ENCODE assay signal across 12 cellular contexts in the genomic region with DNA sequence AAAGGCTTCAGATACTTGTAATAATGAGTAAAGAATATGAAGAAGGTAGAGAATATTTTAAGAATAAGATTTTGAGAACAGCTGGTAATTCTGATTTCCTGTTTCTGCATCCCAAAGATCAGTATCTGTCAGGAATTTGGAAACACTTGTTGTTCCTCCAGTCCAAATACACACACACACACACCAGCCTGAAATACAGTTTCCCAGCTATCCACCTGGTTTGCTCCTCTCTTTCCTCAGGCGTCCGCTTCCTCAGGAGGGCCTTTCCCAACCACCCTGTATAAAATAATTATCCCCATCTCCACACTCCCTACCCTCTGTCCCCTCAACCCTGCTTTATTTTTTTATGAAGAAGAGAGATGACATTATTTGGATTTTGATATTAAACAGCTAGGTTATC. TPM values are rescaled to one million over a fixed set of nuclear protein-coding genes. Genes with fewer than 3 reads are reported as not detected.
A peak's percentile ranks its signal among the peaks of the same experiment; 100 is the strongest.
DNase-seq lines count a peak whose midpoint lies in the region; ATAC-seq, FAIRE-seq and TF ChIP-seq lines count a peak whose summit lies in the region.
"Had no signal": no experiment of that assay in that cellular context is flagged by ENCODE, and none has a peak within 500 bp of the region (broad histone marks: within the 10 kb centered on the region; RNA-seq: fewer than 3 reads in every experiment).

No MANE protein-coding gene starts in this region.

- SMC1A ChIA-PET in GM12878 (lab: Charles Lee; ENCODE audit: uncharacterized antibody, unreplicated experiment) = interaction anchor here (0.9 to 2.4 kb wide), 8 partner anchors 10 to 323 kb away, joined by 3 to 14 read pairs (median 4); no protein-coding TSS in a partner anchor

- H3K4me3 ChIP-seq in IMR-90 (ENCODE audit: insufficient read depth, low read depth, low read length) (no peak overlapping the region), GM12878 (no peak overlapping the region)
- H3K4me3 ChIP-seq: K562 had no signal

- no peak overlapping the region for H3K18ac ChIP-seq in IMR-90 (ENCODE audit: low read depth, low read length)

- POLR2A ChIA-PET in activated CD4-positive, alpha-beta T cell treated with anti-CD3 and anti-CD28 coated beads for 36 hours (lab: Charles Lee) = no interaction called here
- POLR2A ChIA-PET in activated CD4-positive, alpha-beta T cell treated with anti-CD3 and anti-CD28 coated beads, Interleukin-2, amount 10 ng/mL, durations not matched to agents 7 days and 5 days (lab: Charles Lee) = no interaction called here
- POLR2A ChIA-PET in IMR-90 (lab: Charles Lee; ENCODE audit: unreplicated experiment) (no interaction called here), GM12878 (lab: Charles Lee) (no interaction called here)

- peaks cover 2% of the 10 kb centered on the region for H3K36me3 Mint-ChIP-seq in activated CD4-positive, alpha-beta T cell treated with anti-CD3 and anti-CD28 coated beads for 36 hours (ENCODE audit: low read depth)
- peaks cover 4% of the 10 kb centered on the region for H3K36me3 Mint-ChIP-seq in activated CD4-positive, alpha-beta T cell treated with anti-CD3 and anti-CD28 coated beads, Interleukin-2, amount 10 ng/mL, durations not matched to agents 7 days and 5 days (ENCODE audit: low read depth)
- peaks cover 4% of the 10 kb centered on the region for H3K36me3 Mint-ChIP-seq in neural crest cell (ENCODE audit: low read depth)

- H3K9me3 Mint-ChIP-seq in activated CD4-positive, alpha-beta T cell treated with anti-CD3 and anti-CD28 coated beads for 36 hours (ENCODE audit: low read depth) = no peaks in the 10 kb centered on the region
- H3K9me3 Mint-ChIP-seq in activated CD4-positive, alpha-beta T cell treated with anti-CD3 and anti-CD28 coated beads, Interleukin-2, amount 10 ng/mL, durations not matched to agents 7 days and 5 days = peaks cover 4% of the 10 kb centered on the region
- H3K9me3 Mint-ChIP-seq in neural crest cell = peaks cover 8% of the 10 kb centered on the region

- H3K56ac ChIP-seq in IMR-90 (ENCODE audit: extremely low read depth, insufficient read depth, low read length) = no peak overlapping the region

- H4K91ac ChIP-seq in IMR-90 (ENCODE audit: insufficient read depth, low read depth, low read length) = peak overlapping the region; percentile 36; the same call in 1 of the 2 replicates

- peaks cover 7% of the 10 kb centered on the region for H3K9me1 ChIP-seq in IMR-90 (ENCODE audit: insufficient read depth, low read length)

- H3K9ac ChIP-seq in IMR-90 (ENCODE audit: low read depth, low read length) = no peak overlapping the region
- H3K9ac ChIP-seq in GM12878 (ENCODE audit: control insufficient read depth, insufficient read depth, low read length) = no peak overlapping the region

- TF ChIP-seq EP300 in GM12878 (IDR thresholded peaks at IDR 0.05; ENCODE audit: borderline replicate concordance in 1 of 2, control insufficient read depth in 1 of 2, low read depth in 2 of 2, low read length in 2 of 2) = no peak

- H3K4me1 ChIP-seq in IMR-90 (ENCODE audit: control insufficient read depth, insufficient read depth, low read length) (peaks cover 24% of the 10 kb centered on the region), GM12878 (ENCODE audit: control insufficient read depth, insufficient read depth, low read length) (peaks cover 17% of the 10 kb centered on the region)

- RAD21 ChIA-PET in GM12878 (lab: Charles Lee; ENCODE audit: unreplicated experiment) = interaction anchor here (0.9 to 2.0 kb wide), 3 partner anchors 27 to 99 kb away, joined by 3 to 9 read pairs (median 3); no protein-coding TSS in a partner anchor

- dilution Hi-C loops in IMR-90 (cut with HindIII; ENCODE audit: low sequenced_read_pairs, unreplicated experiment) = no loop called here

- H4K20me1 ChIP-seq in IMR-90 (ENCODE audit: insufficient read depth, low read length) = peaks cover 2% of the 10 kb centered on the region; the same call in 1 of the 2 replicates
- no peaks in the 10 kb centered on the region for H4K20me1 ChIP-seq in GM12878 (ENCODE audit: control insufficient read depth, insufficient read depth)

- TF ChIP-seq CTCF in IMR-90 (conservative IDR thresholded peaks at IDR 0.05; ENCODE audit: low read depth, low read length) = no peak
- TF ChIP-seq CTCF in GM12878 (IDR thresholded peaks at IDR 0.05 in 2 of 3, conservative IDR thresholded peaks at IDR 0.05 in 1 of 3; ENCODE audit: control insufficient read depth in 2 of 3, extremely low read depth in 1 of 3, insufficient read depth in 1 of 3, low read depth in 3 of 3, low read length in 3 of 3) = no peak
- TF ChIP-seq CTCF in neural crest cell (conservative IDR thresholded peaks at IDR 0.05) = no peak

- H3K36me3 ChIP-seq in IMR-90 (ENCODE audit: control insufficient read depth, insufficient read depth, low read length) (no peaks in the 10 kb centered on the region), GM12878 (ENCODE audit: control insufficient read depth in 2 of 2, insufficient read depth in 2 of 2, low read length in 1 of 2) (no peaks in the 10 kb centered on the region; a peak in 1 of 4 replicates)

- peaks cover 13 to 53% of the 10 kb centered on the region in 2 experiments for H3K79me1 ChIP-seq in IMR-90 (ENCODE audit: low read depth in 1 of 2, low read length in 2 of 2)

- H3K9me3 ChIP-seq in IMR-90 (ENCODE audit: control insufficient read depth, insufficient read depth, low read length) (no peaks in the 10 kb centered on the region), GM12878 (replicated peaks; ENCODE audit: control insufficient read depth, insufficient read depth, low read length) (no peaks in the 10 kb centered on the region)

- no TSS peak for BruUV-seq in IMR-90 (replicated peaks; lab: Mats Ljungman, UMichigan)
- BruUV-seq in GM12878 (replicated peaks; lab: Mats Ljungman, UMichigan) = no TSS peak

- H2BK15ac ChIP-seq in IMR-90 (ENCODE audit: low read depth, low read length) = peak overlapping the region; percentile 59; the same call in 1 of the 3 replicates

- H3K4me2 ChIP-seq in IMR-90 (ENCODE audit: low read depth, low read length) (peak overlapping the region; percentile 39; the same call in 1 of the 2 replicates), GM12878 (ENCODE audit: control insufficient read depth, insufficient read depth) (peak overlapping the region; percentile 93; the same call in 1 of the 2 replicates)

- peaks cover 57% of the 10 kb centered on the region for H3K4me1 Mint-ChIP-seq in activated CD4-positive, alpha-beta T cell treated with anti-CD3 and anti-CD28 coated beads for 36 hours
- H3K4me1 Mint-ChIP-seq in activated CD4-positive, alpha-beta T cell treated with anti-CD3 and anti-CD28 coated beads, Interleukin-2, amount 10 ng/mL, durations not matched to agents 7 days and 5 days = peaks cover 52% of the 10 kb centered on the region
- H3K4me1 Mint-ChIP-seq in neural crest cell = peaks cover 57% of the 10 kb centered on the region

- no peak overlapping the region for H2AK5ac ChIP-seq in IMR-90 (ENCODE audit: low read depth, low read length)

- H3K27me3 ChIP-seq in IMR-90 (ENCODE audit: control insufficient read depth, insufficient read depth, low read length) (no peaks in the 10 kb centered on the region), GM12878 (replicated peaks in 1 of 2; ENCODE audit: control insufficient read depth in 2 of 2, insufficient read depth in 2 of 2, low read length in 1 of 2) (no peaks in the 10 kb centered on the region)

- H2AFZ ChIP-seq in IMR-90 (replicated peaks; ENCODE audit: low read length, poor library complexity) (no peak overlapping the region), GM12878 (ENCODE audit: control insufficient read depth, low read depth, low read length) (no peak overlapping the region)

- H3K23ac ChIP-seq in IMR-90 (ENCODE audit: low read depth, low read length) = peak overlapping the region; percentile 44

- ATAC-seq in activated CD4-positive, alpha-beta T cell treated with anti-CD3 and anti-CD28 coated beads for 36 hours = no peak
- ATAC-seq in IMR-90 (ENCODE audit: low read depth) (no peak), GM12878 (no peak), HG03460 (IDR thresholded peaks at IDR 0.05; ENCODE audit: unreplicated experiment) (no peak)
- ATAC-seq: K562, left ventricle myocardium superior had no signal

- no peak for FAIRE-seq in GM12878 (lab: Jason Lieb, UNC)
- FAIRE-seq: K562, RCC 7860 had no signal

- H2BK20ac ChIP-seq in IMR-90 (ENCODE audit: low read depth, low read length) = no peak overlapping the region

- 0 out of 2 replicates have a peak overlapping the region, but pooled peaks have one; percentile 24 for H3K14ac ChIP-seq in IMR-90 (replicated peaks; ENCODE audit: low read depth, low read length)

- peak overlapping the region; percentile 4 for H3K4me3 Mint-ChIP-seq in activated CD4-positive, alpha-beta T cell treated with anti-CD3 and anti-CD28 coated beads for 36 hours
- H3K4me3 Mint-ChIP-seq in activated CD4-positive, alpha-beta T cell treated with anti-CD3 and anti-CD28 coated beads, Interleukin-2, amount 10 ng/mL, durations not matched to agents 7 days and 5 days = no peak overlapping the region
- H3K4me3 Mint-ChIP-seq in neural crest cell = peak overlapping the region; percentile 89

- TF ChIP-seq POLR2A in IMR-90 (IDR thresholded peaks at IDR 0.05; ENCODE audit: low read depth, low read length) = no peak
- TF ChIP-seq POLR2A in GM12878 (IDR thresholded peaks at IDR 0.05; ENCODE audit: low read depth, low read length) = no peak

- H2BK120ac ChIP-seq in IMR-90 (ENCODE audit: low read depth, low read length) = no peak overlapping the region

- H4K5ac ChIP-seq in IMR-90 (ENCODE audit: low read depth, low read length) = peak overlapping the region; percentile 19; the same call in 1 of the 2 replicates

- H2BK5ac ChIP-seq in IMR-90 (ENCODE audit: low read depth, low read length, poor library complexity, severe bottlenecking) = peak overlapping the region; percentile 40

- DNase-seq in activated CD4-positive, alpha-beta T cell treated with anti-CD3 and anti-CD28 coated beads for 36 hours = no peak
- DNase-seq in activated CD4-positive, alpha-beta T cell treated with anti-CD3 and anti-CD28 coated beads, Interleukin-2, amount 10 ng/mL, durations not matched to agents 7 days and 5 days = no peak
- DNase-seq in IMR-90 (no peak), GM12878 (ENCODE audit: low read depth, low spot score) (no peak), neural crest cell (ENCODE audit: low read depth, low spot score) (no peak), MV-4-11 (lab: John Stamatoyannopoulos, UW) (no peak), HUDEP-2 (lab: John Stamatoyannopoulos, UW; ENCODE audit: unreplicated experiment in 76 of 76) (no peak)
- DNase-seq: GOT3, left ventricle myocardium superior had no signal

- TF ChIP-seq RAD21 in IMR-90 (IDR thresholded peaks at IDR 0.05; ENCODE audit: low read length) (no peak), GM12878 (IDR thresholded peaks at IDR 0.05; ENCODE audit: insufficient read depth, low read depth, low read length) (no peak)

- H4K8ac ChIP-seq in IMR-90 (ENCODE audit: low read depth in 2 of 2, low read length in 2 of 2) = 0 out of 4 replicates have a peak overlapping the region, but pooled peaks of 1 of the 2 experiments have one; percentile 8

- peak overlapping the region; percentile 58; the same call in 1 of the 2 replicates for H3K4ac ChIP-seq in IMR-90 (ENCODE audit: low read depth, low read length)

- H3K79me2 ChIP-seq in GM12878 (ENCODE audit: control insufficient read depth, insufficient read depth, low read length) = peaks cover 12% of the 10 kb centered on the region

- no peak overlapping the region for H2AK9ac ChIP-seq in IMR-90 (replicated peaks; ENCODE audit: low read depth, low read length, poor library complexity)

- peak overlapping the region; percentile 56 for H3K27ac Mint-ChIP-seq in activated CD4-positive, alpha-beta T cell treated with anti-CD3 and anti-CD28 coated beads for 36 hours
- H3K27ac Mint-ChIP-seq in activated CD4-positive, alpha-beta T cell treated with anti-CD3 and anti-CD28 coated beads, Interleukin-2, amount 10 ng/mL, durations not matched to agents 7 days and 5 days = no peak overlapping the region
- no peak overlapping the region for H3K27ac Mint-ChIP-seq in neural crest cell (ENCODE audit: unreplicated experiment)

- intact Hi-C loops in activated CD4-positive, alpha-beta T cell treated with anti-CD3 and anti-CD28 coated beads for 36 hours (cut with DNase I, micrococcal nuclease) = loop anchor here (5.0 to 10.0 kb wide), 5 partner anchors 148 to 1230 kb away; partner anchors contain the start of genes CCDC32 (in 1 of the 2), EIF2AK4 (in 1 of the 2), IVD (in 1 of the 2) and PLCB2 (in 1 of the 2)
- intact Hi-C loops in IMR-90 (cut with micrococcal nuclease) (loop anchor here (5.0 to 10.0 kb wide), 4 partner anchors 173 to 1080 kb away; partner anchors contain the start of gene BMF), GM12878 (cut with micrococcal nuclease; ENCODE audit: unreplicated experiment) (loop anchor here (5.0 kb wide), 3 partner anchors 148 to 323 kb away; partner anchors contain the start of genes BMF and EIF2AK4)

- H3K27ac ChIP-seq in IMR-90 (ENCODE audit: insufficient read depth, low read length) = no peak overlapping the region
- no peak overlapping the region for H3K27ac ChIP-seq in GM12878 (ENCODE audit: control insufficient read depth, insufficient read depth)

- no CpG with 5 or more reads among the region's 2 CpGs for WGBS in IMR-90 (ENCODE audit: extremely low coverage in 2 of 2, insufficient read length in 1 of 2), 2 experiments
- WGBS in GM12878 (ENCODE audit: insufficient coverage, insufficient replicate concordance, low lambda C conversion rate, missing lambda C conversion rate) = 100% methylated on average over 2 of the region's 2 CpGs

- CTCF ChIA-PET in activated CD4-positive, alpha-beta T cell treated with anti-CD3 and anti-CD28 coated beads for 36 hours (lab: Charles Lee) = interaction anchor here (0.6 to 1.3 kb wide), 9 partner anchors 15 to 490 kb away, joined by 3 to 4 read pairs (median 3); no protein-coding TSS in a partner anchor
- CTCF ChIA-PET in activated CD4-positive, alpha-beta T cell treated with anti-CD3 and anti-CD28 coated beads, Interleukin-2, amount 10 ng/mL, durations not matched to agents 7 days and 5 days (lab: Charles Lee) = interaction anchor here (2.3 kb wide), 1 partner anchor 10 kb away, joined by 6 read pairs; no protein-coding TSS in a partner anchor
- CTCF ChIA-PET in IMR-90 (lab: Yijun Ruan, JAX) = no interaction called here
- CTCF ChIA-PET in GM12878 (lab: Yijun Ruan, JAX) = interaction anchor here (0.6 to 4.2 kb wide), 13 partner anchors 10 to 490 kb away, joined by 3 to 23 read pairs (median 5); partner anchors contain the start of gene EIF2AK4

- in situ Hi-C loops in IMR-90 (cut with MboI; ENCODE audit: low sequenced_read_pairs) (loop anchor here (10.0 kb wide), 1 partner anchor 170 kb away; no protein-coding TSS in a partner anchor), GM12878 (cut with MboI) (loop anchor here (5.0 to 10.0 kb wide), 3 partner anchors 93 to 490 kb away; partner anchors contain the start of gene BMF)

- no peaks in the 10 kb centered on the region for H3K27me3 Mint-ChIP-seq in activated CD4-positive, alpha-beta T cell treated with anti-CD3 and anti-CD28 coated beads for 36 hours
- no peaks in the 10 kb centered on the region for H3K27me3 Mint-ChIP-seq in activated CD4-positive, alpha-beta T cell treated with anti-CD3 and anti-CD28 coated beads, Interleukin-2, amount 10 ng/mL, durations not matched to agents 7 days and 5 days
- H3K27me3 Mint-ChIP-seq in neural crest cell (ENCODE audit: low read depth) = no peaks in the 10 kb centered on the region

RNA-seq across cellular contexts. Expression of gene FSIP1, which starts 2.0 kb away (rescaled TPM):
- under 1 TPM; 0.25 to 0.32 TPM for total RNA-seq in activated CD4-positive, alpha-beta T cell treated with anti-CD3 and anti-CD28 coated beads for 36 hours
- under 1 TPM; 0.30 to 0.48 TPM for total RNA-seq in activated CD4-positive, alpha-beta T cell treated with anti-CD3 and anti-CD28 coated beads, Interleukin-2, amount 10 ng/mL, durations not matched to agents 7 days and 5 days
- 0.18 and 0.56 TPM in 2 replicates for total RNA-seq in IMR-90 (2012; rRNA removed)
- 0.03 and 0.10 TPM in 2 replicates for polyA plus RNA-seq in IMR-90 (2012; rRNA removed)
- 0.01 and 0.02 TPM in 2 replicates for polyA plus RNA-seq in IMR-90 (2012; cell fraction: cytosol; rRNA removed)
- polyA plus RNA-seq in IMR-90 (2012; cell fraction: nucleus; rRNA removed; ENCODE audit: low replicate concordance) = 0.11 TPM in 1 of 2 replicates, not detected in the other
- total RNA-seq in GM12878 (2013; cell fraction: nucleolus; rRNA removed) = 0.67 and 0.69 TPM in 2 replicates
- 0.34 and 0.44 TPM in 2 replicates for total RNA-seq in GM12878 (2014; rRNA removed)
- total RNA-seq in GM12878 (2014; rRNA removed; fragmentation: Illumina TruSeq; extraction: Trizol) = 0.55 and 0.67 TPM in 2 replicates
- 0.36 and 0.43 TPM in 2 replicates for total RNA-seq in GM12878 (2021)
- not detected for polyA plus RNA-seq in GM12878 (2011; ENCODE audit: low read depth)
- 0.19 and 0.27 TPM in 2 replicates for polyA plus RNA-seq in GM12878 (2011; rRNA removed)
- polyA plus RNA-seq in GM12878 (2011; cell fraction: cytosol; rRNA removed) = 0.03 and 0.08 TPM in 2 replicates
- polyA plus RNA-seq in GM12878 (2011; cell fraction: nucleus; rRNA removed) = 0.09 and 0.37 TPM in 2 replicates
- polyA plus RNA-seq in GM12878 (2012) = 0.10 TPM in 1 of 2 replicates, not detected in the other
- 0.27 and 0.37 TPM in 2 replicates for polyA plus RNA-seq in GM12878 (2014; fragmentation: Illumina TruSeq; extraction: Trizol)
- polyA plus RNA-seq in GM12878 (2014; fragmentation: Nextera tagmentation; extraction: Ambion mirVana) = under 1 TPM; 0.15 to 0.27 TPM
- 0.14 and 0.15 TPM in 2 replicates for polyA plus RNA-seq in GM12878 (2014; rRNA removed)
- polyA plus RNA-seq in GM12878 (2016; fragmentation: Nextera tagmentation; extraction: Ambion mirVana) = under 1 TPM; 0.38 to 0.59 TPM
- 0.10 and 0.66 TPM in 2 replicates for polyA minus RNA-seq in GM12878 (2011; rRNA and poly(A)+ RNA removed)
- polyA minus RNA-seq in GM12878 (2011; cell fraction: cytosol; rRNA and poly(A)+ RNA removed) = not detected in 2 replicates
- 0.36 and 0.48 TPM in 2 replicates for polyA minus RNA-seq in GM12878 (2011; cell fraction: nucleus; rRNA and poly(A)+ RNA removed)
- total RNA-seq in neural crest cell = 6.8 and 8.1 TPM in 2 replicates
